Comparison of ENCODE assay signal across 8 cellular contexts in genomic region chr4:54231419-54232150, GRCh38. TPM values are rescaled to one million over a fixed set of nuclear protein-coding genes. Genes with fewer than 3 reads are reported as not detected.
DNase-seq lines count a peak whose midpoint lies in the region; ATAC-seq, FAIRE-seq and TF ChIP-seq lines count a peak whose summit lies in the region.

No MANE protein-coding gene starts in this region.

- POLR2A ChIA-PET in MCF 10A (lab: Yijun Ruan, JAX): interaction anchor here (1.2 kb wide), 1 partner anchor 276 kb away, joined by 3 read pairs; no protein-coding TSS in a partner anchor
- POLR2A ChIA-PET in endothelial cell of umbilical vein (lab: Charles Lee): no interaction called here

- peak in 1 of 2 donors; percentile 37 for DNase-seq in breast epithelium (ENCODE audit: low spot score in 2 of 2)
- no peak for DNase-seq in MCF 10A (ENCODE audit: unreplicated experiment)
- no peak for DNase-seq in endothelial cell of umbilical vein (ENCODE audit: low read depth, low spot score)
- peak; percentile 89 to 92 for DNase-seq in aorta
- DNase-seq in NCI-H1105 (lab: John Stamatoyannopoulos, UW): no peak

- H3K27me3 ChIP-seq in breast epithelium (peaks cover 0 to 18% of the 10 kb centered on the region in 2 donors), endothelial cell of umbilical vein (ENCODE audit: control insufficient read depth in 2 of 2, insufficient read depth in 2 of 2, low read length in 2 of 2) (peaks cover 51 to 64% of the 10 kb centered on the region in 2 experiments), muscle layer of duodenum (ENCODE audit: low read depth, low read length) (peaks cover 50% of the 10 kb centered on the region), aorta (ENCODE audit: control insufficient read depth in 1 of 2, insufficient read depth in 2 of 2, low read length in 1 of 2) (no peaks in the 10 kb centered on the region)

- peak overlapping the region; percentile 86 to 93 for H3K27ac ChIP-seq in breast epithelium
- no peak overlapping the region for H3K27ac ChIP-seq in endothelial cell of umbilical vein (ENCODE audit: insufficient read depth, low read depth, low read length)
- peak overlapping the region; percentile 39 for H3K27ac ChIP-seq in muscle layer of duodenum (ENCODE audit: low read length)
- H3K27ac ChIP-seq in aorta (ENCODE audit: low read depth in 1 of 2, low read length in 2 of 2): peak overlapping the region; percentile 43 to 86

- no peaks in the 10 kb centered on the region for H3K9me3 ChIP-seq in breast epithelium
- no peaks in the 10 kb centered on the region for H3K9me3 ChIP-seq in endothelial cell of umbilical vein (replicated peaks; ENCODE audit: control insufficient read depth, insufficient read depth, low read length)
- H3K9me3 ChIP-seq in muscle layer of duodenum (ENCODE audit: control insufficient read depth in 1 of 2, low read length in 2 of 2): no peaks in the 10 kb centered on the region
- H3K9me3 ChIP-seq in aorta (ENCODE audit: control insufficient read depth, low read length): no peaks in the 10 kb centered on the region

- BruUV-seq in MCF 10A (replicated peaks; lab: Mats Ljungman, UMichigan) (no TSS peak), endothelial cell of umbilical vein (replicated peaks; lab: Mats Ljungman, UMichigan) (no TSS peak)

- ATAC-seq in aorta (ENCODE audit: low FRiP score) (peak; percentile 47), GM21367 (IDR thresholded peaks at IDR 0.05; ENCODE audit: unreplicated experiment) (no peak), GM19397 (IDR thresholded peaks at IDR 0.05; ENCODE audit: unreplicated experiment) (no peak)

- no peaks in the 10 kb centered on the region for H3K9me3 Mint-ChIP-seq in MCF 10A (ENCODE audit: unreplicated experiment)

- no peaks in the 10 kb centered on the region for H4K20me1 ChIP-seq in endothelial cell of umbilical vein (replicated peaks; ENCODE audit: control insufficient read depth, extremely low read depth, insufficient read depth, low read length)

- TF ChIP-seq POLR2A in breast epithelium (IDR thresholded peaks at IDR 0.05): no peak
- no peak for TF ChIP-seq POLR2A in endothelial cell of umbilical vein (IDR thresholded peaks at IDR 0.05; ENCODE audit: low read depth, low read length)

- H3K79me2 ChIP-seq in endothelial cell of umbilical vein (ENCODE audit: control insufficient read depth, insufficient read depth, low read length): no peaks in the 10 kb centered on the region

- TF ChIP-seq CTCF in breast epithelium (IDR thresholded peaks at IDR 0.05) (no peak), MCF 10A (IDR thresholded peaks at IDR 0.05; ENCODE audit: unreplicated experiment) (no peak), endothelial cell of umbilical vein (IDR thresholded peaks at IDR 0.05; ENCODE audit: extremely low read depth in 1 of 2, insufficient read depth in 1 of 2, low read depth in 1 of 2, low read length in 2 of 2) (no peak)

- no peak for FAIRE-seq in endothelial cell of umbilical vein (lab: Jason Lieb, UNC)

- no peak overlapping the region for H2AFZ ChIP-seq in endothelial cell of umbilical vein (ENCODE audit: low read depth, low read length)

- peaks cover 0 to 6% of the 10 kb centered on the region in 2 donors for H3K4me1 ChIP-seq in breast epithelium
- peaks cover 38% of the 10 kb centered on the region for H3K4me1 ChIP-seq in endothelial cell of umbilical vein (ENCODE audit: control insufficient read depth, extremely low read depth, insufficient read depth, low read length)
- H3K4me1 ChIP-seq in muscle layer of duodenum (ENCODE audit: control insufficient read depth in 1 of 2, insufficient read depth in 2 of 2, low read length in 2 of 2): peaks cover 0 to 48% of the 10 kb centered on the region in 2 donors
- no peaks in the 10 kb centered on the region for H3K4me1 ChIP-seq in aorta (ENCODE audit: control insufficient read depth in 1 of 2, insufficient read depth in 2 of 2, low read length in 2 of 2)

- H3K36me3 Mint-ChIP-seq in MCF 10A (ENCODE audit: insufficient read depth, unreplicated experiment): no peaks in the 10 kb centered on the region

- no peak overlapping the region for H3K4me3 Mint-ChIP-seq in MCF 10A (ENCODE audit: unreplicated experiment)

- dilution Hi-C loops in endothelial cell of umbilical vein (cut with MboI; ENCODE audit: extremely low pct_ligation_motif_present, low sequenced_read_pairs): no loop called here

- CTCF ChIA-PET in MCF 10A (lab: Yijun Ruan, JAX) (interaction anchor here (0.6 to 4.3 kb wide), 10 partner anchors 10 to 1920 kb away, joined by 3 to 101 read pairs (median 4); no protein-coding TSS in a partner anchor), endothelial cell of umbilical vein (lab: Charles Lee) (interaction anchor here (0.9 to 4.5 kb wide), 8 partner anchors 12 to 1215 kb away, joined by 3 to 198 read pairs (median 82); no protein-coding TSS in a partner anchor)

- H3K4me3 ChIP-seq in breast epithelium: peak overlapping the region; percentile 56 to 82 (median 71)
- H3K4me3 ChIP-seq in endothelial cell of umbilical vein (replicated peaks in 1 of 3; ENCODE audit: insufficient read depth in 1 of 3, low read depth in 1 of 3, low read length in 3 of 3): peak overlapping the region in 2 of 3 experiments; percentile 29 to 35
- peak overlapping the region; percentile 65 to 67 for H3K4me3 ChIP-seq in muscle layer of duodenum (ENCODE audit: low read depth in 1 of 2, low read length in 2 of 2)
- H3K4me3 ChIP-seq in aorta (ENCODE audit: low read length in 2 of 2): peak overlapping the region; percentile 75 to 78

- 1% methylated on average over 47 of the region's 47 CpGs for WGBS in aorta, 2 donors

- H3K9ac ChIP-seq in endothelial cell of umbilical vein (replicated peaks; ENCODE audit: extremely low read depth, insufficient read depth, low read length): no peak overlapping the region

- H3K27me3 Mint-ChIP-seq in MCF 10A (ENCODE audit: insufficient read depth, unreplicated experiment): peaks cover 26% of the 10 kb centered on the region

- no peaks in the 10 kb centered on the region for H3K9me1 ChIP-seq in endothelial cell of umbilical vein (replicated peaks; ENCODE audit: control insufficient read depth, extremely low read depth, insufficient read depth, low read length)

- H3K4me2 ChIP-seq in endothelial cell of umbilical vein (ENCODE audit: insufficient read depth, low read length): peak overlapping the region; percentile 57

- no peak overlapping the region for H3K27ac Mint-ChIP-seq in MCF 10A (ENCODE audit: low read depth, unreplicated experiment)

- no peaks in the 10 kb centered on the region for H3K36me3 ChIP-seq in breast epithelium
- H3K36me3 ChIP-seq in endothelial cell of umbilical vein (ENCODE audit: control insufficient read depth in 2 of 2, extremely low read depth in 1 of 2, insufficient read depth in 2 of 2, low read length in 2 of 2): no peaks in the 10 kb centered on the region
- H3K36me3 ChIP-seq in muscle layer of duodenum (ENCODE audit: control insufficient read depth in 1 of 2, insufficient read depth in 2 of 2, low read length in 2 of 2): peaks cover 0 to 4% of the 10 kb centered on the region in 2 donors
- H3K36me3 ChIP-seq in aorta (ENCODE audit: control insufficient read depth in 1 of 2, insufficient read depth in 2 of 2, low read length in 1 of 2): no peaks in the 10 kb centered on the region

- H3K4me1 Mint-ChIP-seq in MCF 10A (ENCODE audit: insufficient read depth, unreplicated experiment): peaks cover 11% of the 10 kb centered on the region

- intact Hi-C loops in breast epithelium (cut with DNase I; ENCODE audit: low total_unique reads): no loop called here
- intact Hi-C loops in MCF 10A (cut with micrococcal nuclease): loop anchor here (2.0 to 5.0 kb wide), 3 partner anchors 739 to 1215 kb away; no protein-coding TSS in a partner anchor
- intact Hi-C loops in endothelial cell of umbilical vein (cut with micrococcal nuclease): loop anchor here (2.0 to 10.0 kb wide), 11 partner anchors 429 to 1644 kb away; partner anchors contain the start of gene FIP1L1
- intact Hi-C loops in aorta (cut with DNase I): loop anchor here (5.0 to 10.0 kb wide), 7 partner anchors 529 to 1857 kb away; partner anchors contain the start of gene RASL11B (in 1 of the 2)

TF ChIP-seq in endothelial cell of umbilical vein, 7 proteins besides CTCF, POLR2A, EP300 and RAD21:
- TF ChIP-seq EZH2 (IDR thresholded peaks at IDR 0.05; ENCODE audit: borderline replicate concordance, low read depth, low read length, severe bottlenecking): peak; percentile 14
- no peak for TF ChIP-seq MAX (IDR thresholded peaks at IDR 0.05; ENCODE audit: insufficient read depth, insufficient read length)
- TF ChIP-seq POLR2AphosphoS5 (IDR thresholded peaks at IDR 0.05; ENCODE audit: insufficient read depth, low read depth, low read length): no peak
- no peak for TF ChIP-seq GATA2 (IDR thresholded peaks at IDR 0.05; ENCODE audit: insufficient read depth, insufficient read length, low read depth, low read length)

RNA-seq across cellular contexts. Expression of gene PDGFRA, which starts 2.5 kb away (rescaled TPM):
- total RNA-seq in breast epithelium: 100 to 1,000 TPM; 125 to 154 (median 130) TPM
- total RNA-seq in MCF 10A (2022): not detected in 2 replicates
- total RNA-seq in endothelial cell of umbilical vein: 0.48 and 0.55 TPM in 2 replicates
- 0.14 and 0.19 TPM in 2 replicates for polyA plus RNA-seq in endothelial cell of umbilical vein
- 0.22 and 0.47 TPM in 2 replicates for polyA plus RNA-seq in endothelial cell of umbilical vein (2011; cell fraction: cytosol; rRNA removed)
- 1.0 and 1.5 TPM in 2 replicates for polyA plus RNA-seq in endothelial cell of umbilical vein (2011; cell fraction: nucleus; rRNA removed)
- 0.35 and 0.40 TPM in 2 replicates for polyA plus RNA-seq in endothelial cell of umbilical vein (2012)
- 0.27 and 4.0 TPM in 2 replicates for polyA minus RNA-seq in endothelial cell of umbilical vein
- polyA minus RNA-seq in endothelial cell of umbilical vein (2011; cell fraction: cytosol; rRNA and poly(A)+ RNA removed): not detected
- polyA minus RNA-seq in endothelial cell of umbilical vein (2011; cell fraction: nucleus; rRNA and poly(A)+ RNA removed): 1.4 and 3.8 TPM in 2 replicates
- 100 to 1,000 TPM; 167 to 297 TPM for total RNA-seq in aorta
- polyA plus RNA-seq in aorta: 100 to 1,000 TPM in 1 of 2 donors, 10 to 100 TPM in 1; 14.5 to 109 TPM

Comparison
In these comparisons a context has a peak if more than half of its experiments do, and no peak if none do; other contexts are left out.
1. RNA of gene PDGFRA, which starts 2.5 kb away (total RNA-seq): 167 to 297 TPM in aorta and 125 to 154 TPM in breast epithelium; 0.48 to 0.55 TPM in endothelial cell of umbilical vein and not detected in MCF 10A; every median in the first group is over 10 times any median in the second.
2. DNase-seq: peak in aorta (2 of 2); none in MCF 10A (single experiment), endothelial cell of umbilical vein (single experiment) and NCI-H1105 (single experiment).
3. Peak in every context shown above with its lines, with median percentiles within 50 percentile points of each other: H3K4me3 ChIP-seq.